In the genomic region with DNA sequence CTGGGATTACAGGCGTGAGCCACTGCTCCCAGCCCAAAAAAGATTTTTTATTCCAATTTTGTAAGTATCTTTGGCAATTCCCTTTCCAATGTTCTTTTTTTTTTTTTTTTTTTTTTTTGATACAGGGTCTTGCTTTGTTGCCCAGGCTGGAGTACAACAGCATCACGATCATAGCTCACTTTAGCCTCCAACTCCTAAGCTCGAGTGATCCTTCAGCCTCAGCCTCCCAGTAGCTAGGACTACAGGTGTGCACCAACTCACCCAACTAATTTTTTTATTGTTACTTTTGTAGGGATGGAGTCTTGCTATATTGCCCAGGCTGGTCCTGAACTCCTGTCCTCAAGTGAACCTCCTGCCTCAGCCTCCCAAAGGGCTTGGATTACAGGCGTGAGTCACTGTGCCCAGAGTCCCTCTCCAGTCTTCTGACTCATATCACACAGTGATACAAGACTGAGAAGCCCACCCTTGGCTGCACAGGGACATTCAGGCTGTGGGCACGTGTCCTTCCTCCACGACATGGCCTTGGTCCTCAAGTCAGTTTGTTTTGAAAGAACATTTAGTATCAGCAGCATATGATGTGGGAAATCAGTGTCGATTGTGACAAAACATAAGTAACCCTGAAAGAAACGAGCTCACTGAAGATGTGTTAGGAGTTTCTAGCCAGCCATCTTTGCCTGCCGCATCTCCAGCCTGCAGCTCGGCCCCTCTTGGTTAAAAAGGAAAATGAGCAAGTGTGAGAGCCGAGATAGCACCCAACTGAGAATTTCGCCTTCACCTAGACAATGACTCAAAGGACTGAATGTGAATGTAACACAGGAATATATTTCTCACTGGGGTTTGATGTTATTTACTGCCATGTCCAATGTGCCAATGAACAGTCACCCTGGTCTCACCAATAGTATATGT, we compare ENCODE assay signal across 22 cellular contexts.
A peak's percentile ranks its signal among the peaks of the same experiment; 100 is the strongest.
DNase-seq lines count a peak whose midpoint lies in the region; ATAC-seq, FAIRE-seq and TF ChIP-seq lines count a peak whose summit lies in the region.
"Had no signal": no experiment of that assay in that cellular context is flagged by ENCODE, and none has a peak within 500 bp of the region (broad histone marks: within the 10 kb centered on the region; RNA-seq: fewer than 3 reads in every experiment).

No MANE protein-coding gene starts in this region.

- H3K27me3 ChIP-seq in HepG2 (ENCODE audit: control insufficient read depth in 1 of 2, insufficient read depth in 2 of 2, low read length in 2 of 2) (no peaks in the 10 kb centered on the region; a peak in 3 of 5 replicates), right lobe of liver (no peaks in the 10 kb centered on the region), neural progenitor cell (no peaks in the 10 kb centered on the region), smooth muscle cell (ENCODE audit: low read depth) (no peaks in the 10 kb centered on the region), right atrium auricular region (no peaks in the 10 kb centered on the region), uterus (no peaks in the 10 kb centered on the region)
- H3K27me3 ChIP-seq: MG63 had no signal

- in situ Hi-C loops in HepG2 (cut with HindIII; ENCODE audit: extremely low pct_ligation_motif_present, low pct_unique_long_range_greater_than_20kb), result no loop called here

- 60% methylated on average over 12 of the region's 12 CpGs for WGBS in HepG2 (ENCODE audit: low lambda C conversion rate)
- 73% methylated on average over 11 of the region's 12 CpGs for WGBS in right lobe of liver (ENCODE audit: insufficient coverage, low coverage, low lambda C conversion rate, missing lambda C conversion rate)
- WGBS in smooth muscle cell (ENCODE audit: low lambda C conversion rate), result 91% methylated on average over 12 of the region's 12 CpGs

- no peak for DNase-seq in HepG2 (ENCODE audit: low spot score)
- DNase-seq in right lobe of liver, result no peak
- peak; percentile 30 for DNase-seq in chondrocyte (ENCODE audit: low spot score)
- no peak for DNase-seq in neural progenitor cell (ENCODE audit: low spot score)
- no peak for DNase-seq in NCI-H510A treated with DMSO at 0.1 percent for 48 hours (lab: John Stamatoyannopoulos, UW)
- DNase-seq in smooth muscle cell (lab: John Stamatoyannopoulos, UW; ENCODE audit: unreplicated experiment), result no peak
- DNase-seq in right atrium auricular region (ENCODE audit: low spot score), result no peak
- DNase-seq in uterus, result no peak
- DNase-seq: Caco-2; CD4-positive, CD25-positive, alpha-beta regulatory T cell; DMS53; GOT3; HFFc6; MG63; NCI-H1092 treated with DMSO at 0.1 percent for 48 hours; NCI-H226; NCI-H69; RPMI8226; SIG-M5 had no signal

- POLR2A ChIA-PET in HepG2 (lab: Yijun Ruan, JAX), result no interaction called here

- H3K36me3 Mint-ChIP-seq in chondrocyte (ENCODE audit: low read depth) (no peaks in the 10 kb centered on the region), neural progenitor cell (peaks cover 2% of the 10 kb centered on the region)
- H3K36me3 Mint-ChIP-seq: CD4-positive, CD25-positive, alpha-beta regulatory T cell had no signal

- H3K27me3 Mint-ChIP-seq in chondrocyte (ENCODE audit: low read depth) (no peaks in the 10 kb centered on the region), neural progenitor cell (ENCODE audit: insufficient read depth, low read depth) (peaks cover 19% of the 10 kb centered on the region)
- H3K27me3 Mint-ChIP-seq: B cell had no signal

- TF ChIP-seq RAD21 in HepG2 (CRISPR knock-in tag; IDR thresholded peaks at IDR 0.05), result no peak

- no peak overlapping the region for H3K4me2 ChIP-seq in HepG2 (ENCODE audit: low read depth, low read length)
- no peak overlapping the region for H3K4me2 ChIP-seq in neural progenitor cell
- no peak overlapping the region for H3K4me2 ChIP-seq in smooth muscle cell

- intact Hi-C loops in HepG2 (cut with micrococcal nuclease; ENCODE audit: unreplicated experiment) (loop anchor here (5.0 kb wide), 1 partner anchor 219 kb away; no protein-coding TSS in a partner anchor), right lobe of liver (cut with DNase I) (no loop called here), uterus (cut with DNase I; ENCODE audit: low total_unique reads) (no loop called here)

- no peak overlapping the region for H2AFZ ChIP-seq in HepG2 (ENCODE audit: low read length)
- H2AFZ ChIP-seq in neural progenitor cell (replicated peaks), result no peak overlapping the region
- no peak overlapping the region for H2AFZ ChIP-seq in smooth muscle cell (ENCODE audit: low read depth)

- CTCF ChIA-PET in HepG2 (lab: Yijun Ruan, JAX; ENCODE audit: low intra/inter-chr PET ratio, low total read pairs), result no interaction called here

- no peak overlapping the region for H3K27ac Mint-ChIP-seq in chondrocyte (ENCODE audit: unreplicated experiment)
- peak overlapping the region; percentile 57 for H3K27ac Mint-ChIP-seq in neural progenitor cell
- H3K27ac Mint-ChIP-seq: B cell; CD4-positive, CD25-positive, alpha-beta regulatory T cell; HFFc6 had no signal

- ATAC-seq in HepG2 (no peak), right lobe of liver (no peak)

- H3F3A ChIP-seq in neural progenitor cell (ENCODE audit: low read depth), result peaks cover 31% of the 10 kb centered on the region
- H3F3A ChIP-seq in smooth muscle cell (ENCODE audit: low read depth), result no peaks in the 10 kb centered on the region

- H3K36me3 ChIP-seq in HepG2 (replicated peaks in 1 of 2; ENCODE audit: control insufficient read depth in 1 of 2, insufficient read depth in 2 of 2, low read length in 2 of 2) (no peaks in the 10 kb centered on the region), right lobe of liver (no peaks in the 10 kb centered on the region), neural progenitor cell (no peaks in the 10 kb centered on the region), smooth muscle cell (ENCODE audit: low read depth) (no peaks in the 10 kb centered on the region), right atrium auricular region (no peaks in the 10 kb centered on the region), uterus (no peaks in the 10 kb centered on the region)
- H3K36me3 ChIP-seq: MG63 had no signal

- H3K4me3 Mint-ChIP-seq in chondrocyte (ENCODE audit: unreplicated experiment) (no peak overlapping the region), neural progenitor cell (no peak overlapping the region)
- H3K4me3 Mint-ChIP-seq: B cell; CD4-positive, CD25-positive, alpha-beta regulatory T cell; HFFc6 had no signal

- H3K9me3 Mint-ChIP-seq in chondrocyte (ENCODE audit: low read depth), result no peaks in the 10 kb centered on the region
- H3K9me3 Mint-ChIP-seq in neural progenitor cell, result peaks cover 4% of the 10 kb centered on the region
- H3K9me3 Mint-ChIP-seq: HFFc6 had no signal

- H3K79me2 ChIP-seq in HepG2 (ENCODE audit: insufficient read depth, low read length) (no peaks in the 10 kb centered on the region), neural progenitor cell (ENCODE audit: low read depth) (no peaks in the 10 kb centered on the region), smooth muscle cell (ENCODE audit: low read depth) (no peaks in the 10 kb centered on the region)

- TF ChIP-seq POLR2A in HepG2 (IDR thresholded peaks at IDR 0.05; ENCODE audit: insufficient read depth in 1 of 2, low read depth in 2 of 2, low read length in 2 of 2) (no peak), right lobe of liver (IDR thresholded peaks at IDR 0.05) (no peak), uterus (IDR thresholded peaks at IDR 0.05) (no peak)

- FAIRE-seq in HepG2 (lab: Jason Lieb, UNC), result no peak
- FAIRE-seq: G401.6 had no signal

- no peaks in the 10 kb centered on the region for H3K9me3 ChIP-seq in HepG2 (ENCODE audit: low read length)
- H3K9me3 ChIP-seq in right lobe of liver, result no peaks in the 10 kb centered on the region
- H3K9me3 ChIP-seq in neural progenitor cell (ENCODE audit: low read depth), result no peaks in the 10 kb centered on the region
- no peaks in the 10 kb centered on the region for H3K9me3 ChIP-seq in smooth muscle cell (replicated peaks; ENCODE audit: low read depth)
- H3K9me3 ChIP-seq in right atrium auricular region, result no peaks in the 10 kb centered on the region
- no peaks in the 10 kb centered on the region for H3K9me3 ChIP-seq in uterus
- H3K9me3 ChIP-seq: Caco-2, MG63 had no signal

- H3K27ac ChIP-seq in HepG2 (ENCODE audit: extremely low read length, insufficient read depth, low read length) (no peak overlapping the region), right lobe of liver (no peak overlapping the region), neural progenitor cell (no peak overlapping the region), smooth muscle cell (ENCODE audit: low read depth) (no peak overlapping the region), right atrium auricular region (no peak overlapping the region), uterus (no peak overlapping the region)
- H3K27ac ChIP-seq: 22Rv1 had no signal

- peaks cover 18% of the 10 kb centered on the region for H3K4me1 Mint-ChIP-seq in chondrocyte (ENCODE audit: low read depth)
- peaks cover 47% of the 10 kb centered on the region for H3K4me1 Mint-ChIP-seq in neural progenitor cell
- H3K4me1 Mint-ChIP-seq: B cell; CD4-positive, CD25-positive, alpha-beta regulatory T cell had no signal

- TF ChIP-seq CTCF in HepG2 (CRISPR knock-in tag; IDR thresholded peaks at IDR 0.05), result no peak
- no peak for TF ChIP-seq CTCF in right lobe of liver (IDR thresholded peaks at IDR 0.05)
- TF ChIP-seq CTCF in chondrocyte (IDR thresholded peaks at IDR 0.05), result no peak
- no peak for TF ChIP-seq CTCF in neural progenitor cell (IDR thresholded peaks at IDR 0.05)
- TF ChIP-seq CTCF in smooth muscle cell (IDR thresholded peaks at IDR 0.05; ENCODE audit: borderline replicate concordance, insufficient read depth, poor library complexity, severe bottlenecking), result no peak
- TF ChIP-seq CTCF in right atrium auricular region (IDR thresholded peaks at IDR 0.05), result no peak
- no peak for TF ChIP-seq CTCF in uterus (IDR thresholded peaks at IDR 0.05)

- H4K20me1 ChIP-seq in HepG2 (ENCODE audit: insufficient read depth, low read length) (no peaks in the 10 kb centered on the region), neural progenitor cell (ENCODE audit: low read depth) (no peaks in the 10 kb centered on the region), smooth muscle cell (ENCODE audit: low read depth) (no peaks in the 10 kb centered on the region)

- no peak overlapping the region for H3K9ac ChIP-seq in HepG2 (ENCODE audit: insufficient read depth, low read depth, low read length)
- no peak overlapping the region for H3K9ac ChIP-seq in neural progenitor cell
- H3K9ac ChIP-seq in smooth muscle cell (ENCODE audit: low read depth), result no peak overlapping the region

- peaks cover 33% of the 10 kb centered on the region for H3K4me1 ChIP-seq in HepG2 (ENCODE audit: insufficient read depth, low read length)
- H3K4me1 ChIP-seq in right lobe of liver, result no peaks in the 10 kb centered on the region
- peaks cover 19% of the 10 kb centered on the region for H3K4me1 ChIP-seq in neural progenitor cell
- peaks cover 4% of the 10 kb centered on the region for H3K4me1 ChIP-seq in smooth muscle cell (ENCODE audit: low read depth)
- no peaks in the 10 kb centered on the region for H3K4me1 ChIP-seq in right atrium auricular region
- H3K4me1 ChIP-seq in uterus, result no peaks in the 10 kb centered on the region

- TF ChIP-seq EP300 in HepG2 (IDR thresholded peaks at IDR 0.05; ENCODE audit: low read depth in 2 of 2, low read length in 2 of 2), result no peak
- TF ChIP-seq EP300 in HepG2 (CRISPR knock-in tag; IDR thresholded peaks at IDR 0.05; ENCODE audit: borderline replicate concordance), result no peak

- H3K4me3 ChIP-seq in HepG2 (replicated peaks in 1 of 3; ENCODE audit: insufficient read depth in 1 of 3, low read depth in 2 of 3, low read length in 3 of 3) (no peak overlapping the region), right lobe of liver (no peak overlapping the region), neural progenitor cell (no peak overlapping the region), smooth muscle cell (no peak overlapping the region), right atrium auricular region (no peak overlapping the region), uterus (no peak overlapping the region)
- H3K4me3 ChIP-seq: MG63 had no signal

- BruUV-seq in HepG2 (replicated peaks; lab: Mats Ljungman, UMichigan), result no TSS peak
